In the genomic region with DNA sequence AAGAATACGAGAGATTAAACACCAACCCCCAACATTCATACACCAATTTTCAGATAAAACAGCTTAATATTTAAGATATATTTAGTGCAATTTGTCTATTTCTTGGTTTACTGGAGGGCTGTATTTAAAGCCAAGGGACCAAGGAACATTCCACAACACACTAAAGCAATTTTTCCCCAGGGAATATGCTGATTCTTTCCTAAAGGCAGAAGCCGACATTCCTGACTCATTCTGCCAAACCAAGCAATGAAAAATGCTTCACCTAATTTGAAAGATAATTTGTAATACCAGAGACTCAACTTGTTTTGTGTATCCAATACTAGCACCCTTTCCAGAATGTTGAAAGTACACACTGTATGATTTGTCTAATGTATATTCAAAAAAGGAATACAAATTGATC, we compare ENCODE assay signal across 22 cellular contexts.
"Had no signal": no experiment of that assay in that cellular context is flagged by ENCODE, and none has a peak within 500 bp of the region (broad histone marks: within the 10 kb centered on the region; RNA-seq: fewer than 3 reads in every experiment).

No MANE protein-coding gene starts in this region.

- H3K4me3 ChIP-seq: cardiac muscle cell, dorsolateral prefrontal cortex, lung, suprapubic skin, transverse colon, vagina had no signal

- DNase-seq: activated B cell treated with CpG ODN at 0.5 μM for 24 hours; activated CD4-positive, alpha-beta memory T cell treated with anti-CD3 and anti-CD28 coated beads for 36 hours; activated CD4-positive, alpha-beta T cell treated with anti-CD3 and anti-CD28 coated beads for 4 hours; activated naive CD4-positive, alpha-beta T cell; activated naive CD8-positive, alpha-beta T cell treated with anti-CD3 and anti-CD28 coated beads, Interleukin-2, amount 10 ng/mL, durations not matched to agents 7 days and 5 days; activated T-cell treated with anti-CD3 and anti-CD28 coated beads, Interleukin-2, amount 50 U/mL, for 1 hour; aorta; dorsolateral prefrontal cortex; endodermal cell; hypothalamus; kidney; stimulated activated naive CD8-positive, alpha-beta T cell treated with anti-CD3 and anti-CD28 coated beads, Interleukin-15, amount 100 ng/mL, for 72 hours; T-cell; transverse colon had no signal

- H3K27ac Mint-ChIP-seq: activated B cell treated with CpG ODN at 0.5 μM for 24 hours; activated CD4-positive, alpha-beta memory T cell treated with anti-CD3 and anti-CD28 coated beads for 36 hours; activated naive CD8-positive, alpha-beta T cell treated with anti-CD3 and anti-CD28 coated beads, Interleukin-2, amount 10 ng/mL, durations not matched to agents 7 days and 5 days; activated T-helper 17 cell treated with anti-CD3 and anti-CD28 coated beads, Interleukin-2, amount 50 U/mL, for 72 hours; endodermal cell; progenitor cell of endocrine pancreas; stimulated activated naive CD8-positive, alpha-beta T cell treated with anti-CD3 and anti-CD28 coated beads, Interleukin-15, amount 100 ng/mL, for 72 hours; T-cell had no signal

- H3K36me3 ChIP-seq: cardiac muscle cell, suprapubic skin, transverse colon, vagina had no signal

- H3K4me1 Mint-ChIP-seq: activated B cell treated with CpG ODN at 0.5 μM for 24 hours; activated naive CD8-positive, alpha-beta T cell treated with anti-CD3 and anti-CD28 coated beads, Interleukin-2, amount 10 ng/mL, durations not matched to agents 7 days and 5 days; activated T-helper 17 cell treated with anti-CD3 and anti-CD28 coated beads, Interleukin-2, amount 50 U/mL, for 72 hours; endodermal cell; stimulated activated naive CD8-positive, alpha-beta T cell treated with anti-CD3 and anti-CD28 coated beads, Interleukin-15, amount 100 ng/mL, for 72 hours; T-cell had no signal

- H3K36me3 Mint-ChIP-seq: activated CD4-positive, alpha-beta memory T cell treated with anti-CD3 and anti-CD28 coated beads for 36 hours; activated naive CD8-positive, alpha-beta T cell treated with anti-CD3 and anti-CD28 coated beads, Interleukin-2, amount 10 ng/mL, durations not matched to agents 7 days and 5 days; T-cell had no signal

- H3K27me3 ChIP-seq: cardiac muscle cell, dorsolateral prefrontal cortex, suprapubic skin, transverse colon, vagina had no signal

- H3K4me3 Mint-ChIP-seq: activated B cell treated with CpG ODN at 0.5 μM for 24 hours; activated CD4-positive, alpha-beta memory T cell treated with anti-CD3 and anti-CD28 coated beads for 36 hours; activated naive CD8-positive, alpha-beta T cell treated with anti-CD3 and anti-CD28 coated beads, Interleukin-2, amount 10 ng/mL, durations not matched to agents 7 days and 5 days; activated T-helper 17 cell treated with anti-CD3 and anti-CD28 coated beads, Interleukin-2, amount 50 U/mL, for 72 hours; endodermal cell; neural crest cell; stimulated activated naive CD8-positive, alpha-beta T cell treated with anti-CD3 and anti-CD28 coated beads, Interleukin-15, amount 100 ng/mL, for 72 hours; T-cell had no signal

- H3K27me3 Mint-ChIP-seq: activated B cell treated with CpG ODN at 0.5 μM for 24 hours; activated CD4-positive, alpha-beta memory T cell treated with anti-CD3 and anti-CD28 coated beads for 36 hours; activated naive CD8-positive, alpha-beta T cell treated with anti-CD3 and anti-CD28 coated beads, Interleukin-2, amount 10 ng/mL, durations not matched to agents 7 days and 5 days; activated T-helper 17 cell treated with anti-CD3 and anti-CD28 coated beads, Interleukin-2, amount 50 U/mL, for 72 hours; progenitor cell of endocrine pancreas; stimulated activated naive CD8-positive, alpha-beta T cell treated with anti-CD3 and anti-CD28 coated beads, Interleukin-15, amount 100 ng/mL, for 72 hours; T-cell had no signal

- ATAC-seq: activated T-helper 17 cell treated with anti-CD3 and anti-CD28 coated beads, Interleukin-2, amount 50 U/mL, for 72 hours; left lobe of liver; stimulated activated naive CD8-positive, alpha-beta T cell treated with anti-CD3 and anti-CD28 coated beads, Interleukin-15, amount 100 ng/mL, for 72 hours; T-cell had no signal

- H3K9me3 Mint-ChIP-seq: activated naive CD8-positive, alpha-beta T cell treated with anti-CD3 and anti-CD28 coated beads, Interleukin-2, amount 10 ng/mL, durations not matched to agents 7 days and 5 days; endodermal cell; neural crest cell had no signal
